ENCODE assay signal across 27 cellular contexts in the genomic region with DNA sequence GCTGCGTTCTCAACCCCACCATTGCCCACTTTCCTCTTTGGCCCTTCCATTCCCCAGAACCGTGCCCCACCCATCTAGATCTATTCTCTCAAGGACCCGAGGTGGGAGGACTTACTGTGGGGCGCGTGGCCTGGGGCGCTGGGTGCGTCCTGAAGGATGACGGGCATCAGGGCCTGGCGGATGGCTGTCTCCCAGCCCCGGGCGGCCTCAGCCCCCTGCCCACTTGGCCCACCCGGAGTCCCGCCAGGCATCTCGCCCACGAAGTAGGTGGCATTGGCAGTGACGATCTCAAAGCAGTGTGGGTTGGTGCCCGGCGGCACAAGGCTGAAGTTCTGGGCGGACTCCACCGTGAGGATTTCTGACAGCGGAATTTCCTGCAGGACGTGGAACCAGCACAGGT. TPM values are rescaled to one million over a fixed set of nuclear protein-coding genes. Genes with fewer than 3 reads are reported as not detected.
"Had no signal": no experiment of that assay in that cellular context is flagged by ENCODE, and none has a peak within 500 bp of the region (broad histone marks: within the 10 kb centered on the region; RNA-seq: fewer than 3 reads in every experiment).

No MANE protein-coding gene starts in this region.

- H3K4me1 ChIP-seq: ascending aorta, SJSA1 had no signal

- H3K4me3 Mint-ChIP-seq: activated CD4-positive, alpha-beta memory T cell treated with anti-CD3 and anti-CD28 coated beads for 36 hours; activated CD4-positive, alpha-beta T cell treated with anti-CD3 and anti-CD28 coated beads, Interleukin-2, amount 10 ng/mL, durations not matched to agents 7 days and 5 days; activated naive CD8-positive, alpha-beta T cell; activated T-helper 1 cell treated with anti-CD3 and anti-CD28 coated beads, Interleukin-12 subunit alpha, Interleukin-12 subunit beta, Interleukin-2, Interleukin-4 antibody, amounts not matched to agents 30 ng/mL and 10 ng/mL and 1 ng/mL, durations not matched to agents 14 hours and 24 hours and 36 hours; T-helper 17 cell; WTC11 had no signal

- H3K27me3 Mint-ChIP-seq: activated CD4-positive, alpha-beta memory T cell treated with anti-CD3 and anti-CD28 coated beads for 36 hours; activated CD4-positive, alpha-beta T cell treated with anti-CD3 and anti-CD28 coated beads, Interleukin-2, amount 10 ng/mL, durations not matched to agents 7 days and 5 days; activated naive CD8-positive, alpha-beta T cell; T-helper 17 cell had no signal

- ATAC-seq: body of pancreas, T-helper 17 cell, WTC11 had no signal

- H3K4me3 ChIP-seq: ascending aorta, body of pancreas, coronary artery, Peyer's patch, SJSA1 had no signal

- H3K9me3 ChIP-seq: ascending aorta, body of pancreas, Peyer's patch, SJSA1 had no signal

- H3K27ac ChIP-seq: ascending aorta, body of pancreas, coronary artery, Peyer's patch, SJSA1 had no signal

- H3K9me3 Mint-ChIP-seq: activated CD4-positive, alpha-beta memory T cell treated with anti-CD3 and anti-CD28 coated beads for 36 hours; activated CD4-positive, alpha-beta T cell treated with anti-CD3 and anti-CD28 coated beads, Interleukin-2, amount 10 ng/mL, durations not matched to agents 7 days and 5 days; activated T-helper 1 cell treated with anti-CD3 and anti-CD28 coated beads, Interleukin-12 subunit alpha, Interleukin-12 subunit beta, Interleukin-2, Interleukin-4 antibody, amounts not matched to agents 30 ng/mL and 10 ng/mL and 1 ng/mL, durations not matched to agents 14 hours and 24 hours and 36 hours had no signal

- H3K27me3 ChIP-seq: ascending aorta, body of pancreas, Peyer's patch, SJSA1 had no signal

- H3K27ac Mint-ChIP-seq: activated CD4-positive, alpha-beta memory T cell treated with anti-CD3 and anti-CD28 coated beads for 36 hours; activated CD4-positive, alpha-beta T cell treated with anti-CD3 and anti-CD28 coated beads, Interleukin-2, amount 10 ng/mL, durations not matched to agents 7 days and 5 days; activated naive CD8-positive, alpha-beta T cell; activated T-helper 1 cell treated with anti-CD3 and anti-CD28 coated beads, Interleukin-12 subunit alpha, Interleukin-12 subunit beta, Interleukin-2, Interleukin-4 antibody, amounts not matched to agents 30 ng/mL and 10 ng/mL and 1 ng/mL, durations not matched to agents 14 hours and 24 hours and 36 hours; T-helper 17 cell; WTC11 had no signal

- DNase-seq: activated CD4-positive, alpha-beta memory T cell treated with anti-CD3 and anti-CD28 coated beads for 36 hours; activated CD4-positive, alpha-beta T cell treated with anti-CD3 and anti-CD28 coated beads, Interleukin-2, amount 10 ng/mL, durations not matched to agents 7 days and 5 days; activated CD4-positive, CD25-positive, alpha-beta regulatory T cell treated with anti-CD3 and anti-CD28 coated beads, Interleukin-2, amount 50 U/mL, for 72 hours; activated CD8-positive, alpha-beta memory T cell treated with anti-CD3 and anti-CD28 coated beads, Interleukin-2, amount 50 U/mL, for 4 hours; activated effector memory CD4-positive, alpha-beta T cell treated with Interleukin-2 at 50 U/mL for 16 hours; activated naive CD4-positive, alpha-beta T cell; body of pancreas; central memory CD4-positive, alpha-beta T cell; Kasumi-1; NCI-H1105 treated with DMSO at 0.1 percent for 48 hours; NCI-H1436 treated with DMSO at 0.1 percent for 48 hours; NCI-H187; NCI-H2081; NCI-H446; NCI-H524; Peyer's patch; SHP77; T-helper 17 cell; T-helper 9 cell had no signal

RNA-seq across cellular contexts. Expression of a gene that starts 32.8 kb away (rescaled TPM):
- total RNA-seq: T-helper 17 cell had no signal

RNA-seq across cellular contexts. Expression of a gene that starts 57.8 kb away (rescaled TPM):
- total RNA-seq: activated CD4-positive, alpha-beta T cell treated with anti-CD3 and anti-CD28 coated beads, Interleukin-2, amount 10 ng/mL, durations not matched to agents 7 days and 5 days; ascending aorta; body of pancreas; bronchial epithelial cell; chondrocyte; Peyer's patch; SJSA1; T-helper 17 cell; WTC11 had no signal
